In the genomic region with DNA sequence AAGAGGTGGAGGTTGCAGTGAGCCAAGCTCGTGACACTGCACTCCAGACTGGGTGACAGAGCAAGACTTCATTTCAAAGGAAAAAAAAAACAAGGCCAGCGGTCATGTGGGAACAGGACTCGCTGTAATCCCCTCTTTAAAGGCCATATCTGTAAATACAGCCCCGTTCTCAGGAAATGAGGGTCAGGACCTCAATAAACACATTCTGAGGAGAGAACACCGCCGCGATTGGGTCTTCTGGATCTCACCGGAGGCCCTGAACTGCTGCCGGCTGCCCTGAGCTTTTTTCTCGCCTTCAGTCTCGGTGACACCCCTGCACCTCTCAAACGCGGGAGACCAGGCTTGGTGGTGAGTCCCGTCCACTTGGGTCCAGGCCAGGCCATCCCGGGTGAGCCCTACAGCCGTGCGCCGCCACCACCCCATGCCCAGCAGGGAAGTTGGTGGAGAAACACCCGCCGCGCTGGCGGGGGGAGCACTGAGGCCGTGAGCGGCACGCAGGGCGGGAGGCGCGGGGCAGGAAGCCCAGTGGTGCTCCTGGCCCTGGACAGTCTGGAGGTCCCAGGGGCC, we compare ENCODE assay signal across 2 cellular contexts.
TF ChIP-seq lines count a peak whose summit lies in the region.

No MANE protein-coding gene starts in this region.

TF ChIP-seq in GM23338, 12 proteins besides CTCF, POLR2A, EP300 and RAD21 (continues in another document):
- no peak for TF ChIP-seq ZNF331 (CRISPR knock-in tag; IDR thresholded peaks at IDR 0.05; ENCODE audit: low read depth)
- no peak for TF ChIP-seq EZH2phosphoT487 (IDR thresholded peaks at IDR 0.05; ENCODE audit: unreplicated experiment)
- TF ChIP-seq EZH2 (IDR thresholded peaks at IDR 0.05; ENCODE audit: low read depth, unreplicated experiment), result no peak
- TF ChIP-seq CREB1 (CRISPR knock-in tag; IDR thresholded peaks at IDR 0.05; ENCODE audit: low read depth), result no peak
- no peak for TF ChIP-seq STAT1 (IDR thresholded peaks at IDR 0.05; ENCODE audit: unreplicated experiment)
- no peak for TF ChIP-seq NANOG (IDR thresholded peaks at IDR 0.05; ENCODE audit: borderline replicate concordance)
- TF ChIP-seq ETS1 (IDR thresholded peaks at IDR 0.05), result no peak
- no peak for TF ChIP-seq POLR2AphosphoS5 (IDR thresholded peaks at IDR 0.05; ENCODE audit: low read depth)
- no peak for TF ChIP-seq ZNF114 (CRISPR knock-in tag; IDR thresholded peaks at IDR 0.05)
- no peak for TF ChIP-seq JUNB (IDR thresholded peaks at IDR 0.05; ENCODE audit: unreplicated experiment)
- no peak for TF ChIP-seq REST (IDR thresholded peaks at IDR 0.05; ENCODE audit: unreplicated experiment)

TF ChIP-seq in HepG2, 621 proteins besides CTCF, POLR2A, EP300 and RAD21 (continues in another document):
- TF ChIP-seq, protein P1, sequence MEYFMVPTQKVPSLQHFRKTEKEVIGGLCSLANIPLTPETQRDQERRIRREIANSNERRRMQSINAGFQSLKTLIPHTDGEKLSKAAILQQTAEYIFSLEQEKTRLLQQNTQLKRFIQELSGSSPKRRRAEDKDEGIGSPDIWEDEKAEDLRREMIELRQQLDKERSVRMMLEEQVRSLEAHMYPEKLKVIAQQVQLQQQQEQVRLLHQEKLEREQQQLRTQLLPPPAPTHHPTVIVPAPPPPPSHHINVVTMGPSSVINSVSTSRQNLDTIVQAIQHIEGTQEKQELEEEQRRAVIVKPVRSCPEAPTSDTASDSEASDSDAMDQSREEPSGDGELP (IDR thresholded peaks at IDR 0.05; ENCODE audit: borderline replicate concordance, low read depth), result 0 out of 2 replicates have a peak, but pooled peaks have one; percentile 9
- TF ChIP-seq ZNF263 (CRISPR knock-in tag; IDR thresholded peaks at IDR 0.05), result peak; percentile 87
- no peak for TF ChIP-seq HNRNPUL1 (IDR thresholded peaks at IDR 0.05; ENCODE audit: low read depth, low read length)
- no peak for TF ChIP-seq AHDC1 (CRISPR knock-in tag; IDR thresholded peaks at IDR 0.05; ENCODE audit: borderline replicate concordance)
- TF ChIP-seq, protein P2, sequence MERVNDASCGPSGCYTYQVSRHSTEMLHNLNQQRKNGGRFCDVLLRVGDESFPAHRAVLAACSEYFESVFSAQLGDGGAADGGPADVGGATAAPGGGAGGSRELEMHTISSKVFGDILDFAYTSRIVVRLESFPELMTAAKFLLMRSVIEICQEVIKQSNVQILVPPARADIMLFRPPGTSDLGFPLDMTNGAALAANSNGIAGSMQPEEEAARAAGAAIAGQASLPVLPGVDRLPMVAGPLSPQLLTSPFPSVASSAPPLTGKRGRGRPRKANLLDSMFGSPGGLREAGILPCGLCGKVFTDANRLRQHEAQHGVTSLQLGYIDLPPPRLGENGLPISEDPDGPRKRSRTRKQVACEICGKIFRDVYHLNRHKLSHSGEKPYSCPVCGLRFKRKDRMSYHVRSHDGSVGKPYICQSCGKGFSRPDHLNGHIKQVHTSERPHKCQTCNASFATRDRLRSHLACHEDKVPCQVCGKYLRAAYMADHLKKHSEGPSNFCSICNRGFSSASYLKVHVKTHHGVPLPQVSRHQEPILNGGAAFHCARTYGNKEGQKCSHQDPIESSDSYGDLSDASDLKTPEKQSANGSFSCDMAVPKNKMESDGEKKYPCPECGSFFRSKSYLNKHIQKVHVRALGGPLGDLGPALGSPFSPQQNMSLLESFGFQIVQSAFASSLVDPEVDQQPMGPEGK (CRISPR knock-in tag; IDR thresholded peaks at IDR 0.05), result peak; percentile 56; the same call in 1 of the 2 replicates
- no peak for TF ChIP-seq ZNF543 (CRISPR knock-in tag; IDR thresholded peaks at IDR 0.05)
- TF ChIP-seq, protein P3, sequence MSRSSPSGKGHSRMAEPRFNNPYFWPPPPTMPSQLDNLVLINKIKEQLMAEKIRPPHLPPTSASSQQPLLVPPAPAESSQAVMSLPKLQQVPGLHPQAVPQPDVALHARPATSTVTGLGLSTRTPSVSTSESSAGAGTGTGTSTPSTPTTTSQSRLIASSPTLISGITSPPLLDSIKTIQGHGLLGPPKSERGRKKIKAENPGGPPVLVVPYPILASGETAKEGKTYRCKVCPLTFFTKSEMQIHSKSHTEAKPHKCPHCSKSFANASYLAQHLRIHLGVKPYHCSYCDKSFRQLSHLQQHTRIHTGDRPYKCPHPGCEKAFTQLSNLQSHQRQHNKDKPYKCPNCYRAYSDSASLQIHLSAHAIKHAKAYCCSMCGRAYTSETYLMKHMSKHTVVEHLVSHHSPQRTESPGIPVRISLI (CRISPR knock-in tag; IDR thresholded peaks at IDR 0.05; ENCODE audit: borderline replicate concordance), result 0 out of 2 replicates have a peak, but pooled peaks have one; percentile 71
- TF ChIP-seq MTA1 (CRISPR knock-in tag; IDR thresholded peaks at IDR 0.05; ENCODE audit: borderline replicate concordance), result no peak
- peak; percentile 36; the same call in 1 of the 2 replicates for TF ChIP-seq GABPB1 (CRISPR knock-in tag; IDR thresholded peaks at IDR 0.05)
- peak; percentile 60; the same call in 1 of the 2 replicates for TF ChIP-seq ZNF800 (CRISPR knock-in tag; IDR thresholded peaks at IDR 0.05)
- TF ChIP-seq DRAP1 (CRISPR knock-in tag; IDR thresholded peaks at IDR 0.05), result no peak
- TF ChIP-seq, protein P4, sequence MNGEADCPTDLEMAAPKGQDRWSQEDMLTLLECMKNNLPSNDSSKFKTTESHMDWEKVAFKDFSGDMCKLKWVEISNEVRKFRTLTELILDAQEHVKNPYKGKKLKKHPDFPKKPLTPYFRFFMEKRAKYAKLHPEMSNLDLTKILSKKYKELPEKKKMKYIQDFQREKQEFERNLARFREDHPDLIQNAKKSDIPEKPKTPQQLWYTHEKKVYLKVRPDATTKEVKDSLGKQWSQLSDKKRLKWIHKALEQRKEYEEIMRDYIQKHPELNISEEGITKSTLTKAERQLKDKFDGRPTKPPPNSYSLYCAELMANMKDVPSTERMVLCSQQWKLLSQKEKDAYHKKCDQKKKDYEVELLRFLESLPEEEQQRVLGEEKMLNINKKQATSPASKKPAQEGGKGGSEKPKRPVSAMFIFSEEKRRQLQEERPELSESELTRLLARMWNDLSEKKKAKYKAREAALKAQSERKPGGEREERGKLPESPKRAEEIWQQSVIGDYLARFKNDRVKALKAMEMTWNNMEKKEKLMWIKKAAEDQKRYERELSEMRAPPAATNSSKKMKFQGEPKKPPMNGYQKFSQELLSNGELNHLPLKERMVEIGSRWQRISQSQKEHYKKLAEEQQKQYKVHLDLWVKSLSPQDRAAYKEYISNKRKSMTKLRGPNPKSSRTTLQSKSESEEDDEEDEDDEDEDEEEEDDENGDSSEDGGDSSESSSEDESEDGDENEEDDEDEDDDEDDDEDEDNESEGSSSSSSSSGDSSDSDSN (CRISPR knock-in tag; IDR thresholded peaks at IDR 0.05), result peak; percentile 45; the same call in 1 of the 2 replicates
- peak; percentile 85 for TF ChIP-seq ZSCAN25 (CRISPR knock-in tag; IDR thresholded peaks at IDR 0.05)
- TF ChIP-seq TOPORS (CRISPR knock-in tag; IDR thresholded peaks at IDR 0.05), result no peak
- peak; percentile 72; the same call in 1 of the 2 replicates for TF ChIP-seq MTF2 (CRISPR knock-in tag; IDR thresholded peaks at IDR 0.05; ENCODE audit: borderline replicate concordance)
- no peak for TF ChIP-seq NFE2L2 (IDR thresholded peaks at IDR 0.05; ENCODE audit: low read length)
- TF ChIP-seq KAT2B (IDR thresholded peaks at IDR 0.05; ENCODE audit: borderline replicate concordance, low read depth, low read length), result no peak
- no peak for TF ChIP-seq ZNF326 (CRISPR knock-in tag; IDR thresholded peaks at IDR 0.05; ENCODE audit: borderline replicate concordance)
- TF ChIP-seq HNRNPK (IDR thresholded peaks at IDR 0.05; ENCODE audit: low read depth, low read length, poor library complexity, severe bottlenecking), result peak; percentile 72
- no peak for TF ChIP-seq ZNF850 (CRISPR knock-in tag; conservative IDR thresholded peaks at IDR 0.05)
- 0 out of 2 replicates have a peak, but pooled peaks have one; percentile 30 for TF ChIP-seq ZNF740 (CRISPR knock-in tag; IDR thresholded peaks at IDR 0.05)
- peak; percentile 93 for TF ChIP-seq PRDM15 (CRISPR knock-in tag; IDR thresholded peaks at IDR 0.05)
- no peak for TF ChIP-seq NFKB2 (CRISPR knock-in tag; IDR thresholded peaks at IDR 0.05; ENCODE audit: borderline replicate concordance)
- peak; percentile 20; the same call in 1 of the 2 replicates for TF ChIP-seq TBX2 (CRISPR knock-in tag; IDR thresholded peaks at IDR 0.05; ENCODE audit: borderline replicate concordance)
